9 cellular contexts compared by ENCODE assay signal in genomic region chr3:69665026-69665739, GRCh38.
DNase-seq lines count a peak whose midpoint lies in the region; TF ChIP-seq lines count a peak whose summit lies in the region.
"Had no signal": no experiment of that assay in that cellular context is flagged by ENCODE, and none has a peak within 500 bp of the region (broad histone marks: within the 10 kb centered on the region; RNA-seq: fewer than 3 reads in every experiment).

No MANE protein-coding gene starts in this region.

- no peaks in the 10 kb centered on the region for H3K9me3 ChIP-seq in endocrine pancreas (ENCODE audit: control insufficient read depth, low read length)
- H3K9me3 ChIP-seq: HAP-1 had no signal

- in situ Hi-C loops in G401 (cut with HindIII; ENCODE audit: low sequenced_read_pairs): no loop called here

- H3K27me3 Mint-ChIP-seq in nephron (ENCODE audit: low read depth): peaks cover 7% of the 10 kb centered on the region

- no peaks in the 10 kb centered on the region for H3K9me3 Mint-ChIP-seq in nephron

- H3K27ac Mint-ChIP-seq in nephron: peak overlapping the region; percentile 66 to 79 (median 71)

- no peaks in the 10 kb centered on the region for H3K36me3 Mint-ChIP-seq in nephron (ENCODE audit: low read depth)

- peaks cover 29% of the 10 kb centered on the region for H3K4me1 Mint-ChIP-seq in nephron

- peak overlapping the region; percentile 10 for H3K4me3 ChIP-seq in endocrine pancreas (ENCODE audit: control insufficient read depth, insufficient read depth, low read length)
- H3K4me3 ChIP-seq: HAP-1 had no signal

- H3K36me3 ChIP-seq in endocrine pancreas (ENCODE audit: control insufficient read depth, insufficient read depth, low read length): no peaks in the 10 kb centered on the region
- H3K36me3 ChIP-seq: HAP-1 had no signal

- peak overlapping the region in 2 of 3 experiments; percentile 26 to 60 for H3K4me3 Mint-ChIP-seq in nephron

- H3K27me3 ChIP-seq in endocrine pancreas (ENCODE audit: control insufficient read depth, insufficient read depth, low read length): no peaks in the 10 kb centered on the region

- H3K9ac ChIP-seq in endocrine pancreas (ENCODE audit: control insufficient read depth, insufficient read depth, low read length): no peak overlapping the region

- no peak for TF ChIP-seq CTCF in nephron (IDR thresholded peaks at IDR 0.05; ENCODE audit: unreplicated experiment in 3 of 3)

- H3K4me1 ChIP-seq in endocrine pancreas (ENCODE audit: control insufficient read depth, insufficient read depth, low read length): peaks cover 10% of the 10 kb centered on the region
- H3K4me1 ChIP-seq: HAP-1 had no signal

- intact Hi-C loops in posterior cingulate gyrus (cut with DNase I): loop anchor here (10.0 kb wide), 1 partner anchor 220 kb away; no protein-coding TSS in a partner anchor

- DNase-seq in DMS53 (lab: John Stamatoyannopoulos, UW) (peak; percentile 85), NCI-H345 (lab: John Stamatoyannopoulos, UW) (peak; percentile 72), G401 (ENCODE audit: low spot score) (no peak), KG1 (lab: John Stamatoyannopoulos, UW) (no peak), posterior cingulate gyrus (no peak)
- DNase-seq in activated CD4-positive, CD25-positive, alpha-beta regulatory T cell (lab: John Stamatoyannopoulos, UW): no peak

Comparison
In these comparisons a context has a peak if more than half of its experiments do, and no peak if none do; other contexts are left out.
1. DNase-seq: peak in DMS53 (single experiment) and NCI-H345 (single experiment); none in G401 (single experiment), activated CD4-positive, CD25-positive, alpha-beta regulatory T cell (0 of 4), KG1 (single experiment) and posterior cingulate gyrus (0 of 10).